Comparison of ENCODE assay signal across 20 cellular contexts in genomic region chr12:130452546-130452945, GRCh38.
"Had no signal": no experiment of that assay in that cellular context is flagged by ENCODE, and none has a peak within 500 bp of the region (broad histone marks: within the 10 kb centered on the region; RNA-seq: fewer than 3 reads in every experiment).

No MANE protein-coding gene starts in this region.

- H3K4me1 Mint-ChIP-seq: mesothelial cell of epicardium, naive B cell, natural killer cell, nephron progenitor cell, neural progenitor cell had no signal

- DNase-seq: islet precursor cell; left ventricle myocardium inferior; mesendoderm; naive B cell; natural killer cell; nephron progenitor cell; ovary; stimulated activated CD4-positive, alpha-beta T cell treated with anti-CD3 and anti-CD28 coated beads, Interleukin-12 subunit alpha, Interleukin-12 subunit beta, amount 100 ng/mL, for 4 hours; stimulated activated CD4-positive, alpha-beta T cell treated with anti-CD3 and anti-CD28 coated beads, Interleukin-15, amount 100 ng/mL, for 24 hours; stimulated activated CD4-positive, alpha-beta T cell treated with anti-CD3 and anti-CD28 coated beads, Interleukin-2, amount 100 ng/mL, for 24 hours; stimulated activated CD4-positive, alpha-beta T cell treated with anti-CD3 and anti-CD28 coated beads, Interleukin-4, amount 100 ng/mL, for 1 hour; stimulated activated naive CD4-positive, alpha-beta T cell; tibial artery; trophoblast cell; upper lobe of right lung had no signal

- H3K4me3 Mint-ChIP-seq: mesothelial cell of epicardium; naive B cell; natural killer cell; nephron progenitor cell; neural progenitor cell; stimulated activated naive CD8-positive, alpha-beta T cell treated with anti-CD3 and anti-CD28 coated beads, Interleukin-15, Interleukin-2, amounts not matched to agents 100 ng/mL and 50 ng/mL, for 24 hours had no signal

- H3K9me3 Mint-ChIP-seq: mesothelial cell of epicardium; natural killer cell; nephron progenitor cell; neural progenitor cell; stimulated activated naive CD8-positive, alpha-beta T cell treated with anti-CD3 and anti-CD28 coated beads, Interleukin-15, Interleukin-2, amounts not matched to agents 100 ng/mL and 50 ng/mL, for 24 hours had no signal

- H3K36me3 Mint-ChIP-seq: mesothelial cell of epicardium, naive B cell, natural killer cell, neural progenitor cell had no signal

- H3K27ac Mint-ChIP-seq: mesothelial cell of epicardium; natural killer cell; neural progenitor cell; progenitor cell of endocrine pancreas; stimulated activated naive CD8-positive, alpha-beta T cell treated with anti-CD3 and anti-CD28 coated beads, Interleukin-15, Interleukin-2, amounts not matched to agents 100 ng/mL and 50 ng/mL, for 24 hours had no signal

- ATAC-seq: natural killer cell, right lobe of liver, upper lobe of right lung had no signal
